In the genomic region with DNA sequence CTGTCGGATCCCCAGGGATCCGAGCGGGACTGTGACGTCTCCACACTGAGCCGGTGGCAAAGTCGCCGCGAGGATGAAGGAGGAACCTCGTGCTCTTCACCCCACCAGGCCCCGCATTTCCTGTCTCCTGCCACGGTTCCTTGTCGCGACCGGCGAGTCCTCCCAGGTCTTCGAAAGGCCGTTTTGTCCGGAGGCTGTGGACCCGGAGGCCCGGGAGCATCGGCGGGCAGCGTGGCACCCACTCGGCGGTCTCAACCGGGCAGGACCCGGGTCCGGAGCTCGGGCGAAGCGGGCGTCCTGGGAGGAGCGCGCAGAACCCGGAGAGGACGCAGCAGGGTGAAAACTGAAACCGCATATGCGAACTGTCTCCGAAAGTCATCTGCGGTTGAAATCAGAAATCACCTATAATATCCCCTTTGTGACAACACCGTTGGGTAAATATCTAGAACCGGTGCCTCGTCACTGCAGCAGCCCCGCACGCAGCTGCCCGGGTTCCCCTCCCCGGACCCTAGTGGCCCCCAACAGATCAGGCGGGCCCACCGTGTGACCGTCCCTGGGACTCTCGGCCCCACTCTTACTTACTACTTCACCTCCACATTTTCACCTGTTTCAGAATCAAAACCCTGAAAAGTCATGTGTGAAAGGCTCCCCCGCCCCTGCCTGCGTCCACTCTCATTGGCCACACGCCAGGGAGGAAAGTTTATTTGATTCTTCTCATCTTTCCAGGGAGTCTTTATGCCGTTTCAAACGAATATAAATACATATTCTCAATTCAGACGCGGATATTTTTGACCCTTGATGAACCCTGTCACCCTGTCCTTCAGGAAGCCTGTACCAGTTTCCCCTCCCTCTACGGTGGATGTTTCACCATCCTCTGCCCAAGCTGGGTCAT, we compare ENCODE assay signal across 8 cellular contexts. TPM values are rescaled to one million over a fixed set of nuclear protein-coding genes. Genes with fewer than 3 reads are reported as not detected.
DNase-seq lines count a peak whose midpoint lies in the region; ATAC-seq and TF ChIP-seq lines count a peak whose summit lies in the region.

No MANE protein-coding gene starts in this region.

- H3K4me3 Mint-ChIP-seq in CD8-positive, alpha-beta T cell: peak overlapping the region; percentile 77
- H3K4me3 Mint-ChIP-seq in activated CD4-positive, alpha-beta T cell treated with anti-CD3 and anti-CD28 coated beads, Interleukin-2, amount 10 ng/mL, durations not matched to agents 7 days and 5 days: peak overlapping the region; percentile 65

- no peaks in the 10 kb centered on the region for H3K36me3 ChIP-seq in CD8-positive, alpha-beta T cell (ENCODE audit: insufficient read depth, low read length)

- H3K4me3 ChIP-seq in CD8-positive, alpha-beta T cell (ENCODE audit: low read depth, low read length): peak overlapping the region; percentile 51
- peak overlapping the region; percentile 37 for H3K4me3 ChIP-seq in fibroblast of mammary gland (ENCODE audit: control insufficient read depth, low read depth, low read length)

- peaks cover 32% of the 10 kb centered on the region for H3K4me1 Mint-ChIP-seq in CD8-positive, alpha-beta T cell (ENCODE audit: low read depth)
- H3K4me1 Mint-ChIP-seq in activated CD4-positive, alpha-beta T cell treated with anti-CD3 and anti-CD28 coated beads, Interleukin-2, amount 10 ng/mL, durations not matched to agents 7 days and 5 days: peaks cover 55% of the 10 kb centered on the region

- peak overlapping the region; percentile 93 for H3K27ac Mint-ChIP-seq in CD8-positive, alpha-beta T cell
- H3K27ac Mint-ChIP-seq in activated CD4-positive, alpha-beta T cell treated with anti-CD3 and anti-CD28 coated beads, Interleukin-2, amount 10 ng/mL, durations not matched to agents 7 days and 5 days: peak overlapping the region; percentile 80

- ATAC-seq in CD8-positive, alpha-beta T cell: peak; percentile 15
- ATAC-seq in GM19438 (IDR thresholded peaks at IDR 0.05; ENCODE audit: low read depth, unreplicated experiment): peak; percentile 78
- ATAC-seq in HG03469 (IDR thresholded peaks at IDR 0.05; ENCODE audit: unreplicated experiment): peak; percentile 60

- CTCF ChIA-PET in CD8-positive, alpha-beta T cell (lab: Charles Lee): interaction anchor here (1.0 kb wide), 1 partner anchor 78 kb away, joined by 3 read pairs; no protein-coding TSS in a partner anchor
- CTCF ChIA-PET in activated CD4-positive, alpha-beta T cell treated with anti-CD3 and anti-CD28 coated beads, Interleukin-2, amount 10 ng/mL, durations not matched to agents 7 days and 5 days (lab: Charles Lee): no interaction called here

- peak in 3 of 7 experiments; percentile 46 to 63 (median 54) for DNase-seq in CD8-positive, alpha-beta T cell
- peak; percentile 45 for DNase-seq in activated CD4-positive, alpha-beta T cell treated with anti-CD3 and anti-CD28 coated beads, Interleukin-2, amount 10 ng/mL, durations not matched to agents 7 days and 5 days
- no peak for DNase-seq in fibroblast of mammary gland (ENCODE audit: low read depth)
- peak; percentile 74 for DNase-seq in retina
- DNase-seq in HuH-7 (ENCODE audit: low spot score): no peak
- DNase-seq in A172 (ENCODE audit: low spot score): no peak

- no peak overlapping the region for H3K27ac ChIP-seq in CD8-positive, alpha-beta T cell (ENCODE audit: low read depth, low read length)

- H3K4me1 ChIP-seq in CD8-positive, alpha-beta T cell (ENCODE audit: insufficient read depth, low read length): peaks cover 21% of the 10 kb centered on the region

- peaks cover 54% of the 10 kb centered on the region for H3K27me3 ChIP-seq in CD8-positive, alpha-beta T cell (ENCODE audit: insufficient read depth, low read length)

- POLR2A ChIA-PET in CD8-positive, alpha-beta T cell (lab: Charles Lee): interaction anchor here (0.6 kb wide), 1 partner anchor 73 kb away, joined by 4 read pairs; no protein-coding TSS in a partner anchor
- POLR2A ChIA-PET in activated CD4-positive, alpha-beta T cell treated with anti-CD3 and anti-CD28 coated beads, Interleukin-2, amount 10 ng/mL, durations not matched to agents 7 days and 5 days (lab: Charles Lee): no interaction called here

- intact Hi-C loops in CD8-positive, alpha-beta T cell (cut with DNase I, micrococcal nuclease): loop anchor here (1.0 to 10.0 kb wide), 3 partner anchors 22 to 876 kb away; no protein-coding TSS in a partner anchor

- peaks cover 3% of the 10 kb centered on the region for H3K36me3 Mint-ChIP-seq in CD8-positive, alpha-beta T cell
- no peaks in the 10 kb centered on the region for H3K36me3 Mint-ChIP-seq in activated CD4-positive, alpha-beta T cell treated with anti-CD3 and anti-CD28 coated beads, Interleukin-2, amount 10 ng/mL, durations not matched to agents 7 days and 5 days (ENCODE audit: low read depth)

- H3K9me3 ChIP-seq in CD8-positive, alpha-beta T cell (ENCODE audit: low read length): no peaks in the 10 kb centered on the region

- no peaks in the 10 kb centered on the region for H3K9me3 Mint-ChIP-seq in CD8-positive, alpha-beta T cell
- H3K9me3 Mint-ChIP-seq in activated CD4-positive, alpha-beta T cell treated with anti-CD3 and anti-CD28 coated beads, Interleukin-2, amount 10 ng/mL, durations not matched to agents 7 days and 5 days: no peaks in the 10 kb centered on the region

- TF ChIP-seq CTCF in CD8-positive, alpha-beta T cell (IDR thresholded peaks at IDR 0.05): no peak
- TF ChIP-seq CTCF in fibroblast of mammary gland (conservative IDR thresholded peaks at IDR 0.05; ENCODE audit: control insufficient read depth, insufficient read depth, low read depth, low read length): no peak

- H3K27me3 Mint-ChIP-seq in CD8-positive, alpha-beta T cell (ENCODE audit: low read depth): peaks cover 61% of the 10 kb centered on the region
- H3K27me3 Mint-ChIP-seq in activated CD4-positive, alpha-beta T cell treated with anti-CD3 and anti-CD28 coated beads, Interleukin-2, amount 10 ng/mL, durations not matched to agents 7 days and 5 days: peaks cover 93% of the 10 kb centered on the region

RNA-seq across cellular contexts. Expression of a gene that starts 3.0 kb away (rescaled TPM):
- total RNA-seq in CD8-positive, alpha-beta T cell: 1 to 10 TPM; 7.2 to 9.7 TPM
- under 1 TPM; 0.40 to 0.50 TPM for total RNA-seq in activated CD4-positive, alpha-beta T cell treated with anti-CD3 and anti-CD28 coated beads, Interleukin-2, amount 10 ng/mL, durations not matched to agents 7 days and 5 days
- total RNA-seq in A172 (2014; rRNA removed; shearing (Covaris generic)): 13.2 and 17.3 TPM in 2 replicates

RNA-seq across cellular contexts. Expression of a gene that starts 15.9 kb away (rescaled TPM):
- not detected for total RNA-seq in CD8-positive, alpha-beta T cell
- total RNA-seq in activated CD4-positive, alpha-beta T cell treated with anti-CD3 and anti-CD28 coated beads, Interleukin-2, amount 10 ng/mL, durations not matched to agents 7 days and 5 days: not detected
- 1.1 and 2.0 TPM in 2 replicates for total RNA-seq in A172 (2014; rRNA removed; shearing (Covaris generic))

RNA-seq across cellular contexts. Expression of a gene that starts 24.9 kb away (rescaled TPM):
- total RNA-seq in CD8-positive, alpha-beta T cell: under 1 TPM; 0.28 to 0.41 TPM
- under 1 TPM; 0.55 to 0.67 TPM for total RNA-seq in activated CD4-positive, alpha-beta T cell treated with anti-CD3 and anti-CD28 coated beads, Interleukin-2, amount 10 ng/mL, durations not matched to agents 7 days and 5 days
- total RNA-seq in A172 (2014; rRNA removed; shearing (Covaris generic)): 0.07 and 0.38 TPM in 2 replicates

RNA-seq across cellular contexts. Expression of a gene that starts 40.9 kb away (rescaled TPM):
- not detected for total RNA-seq in CD8-positive, alpha-beta T cell
- not detected for total RNA-seq in activated CD4-positive, alpha-beta T cell treated with anti-CD3 and anti-CD28 coated beads, Interleukin-2, amount 10 ng/mL, durations not matched to agents 7 days and 5 days
- total RNA-seq in A172 (2014; rRNA removed; shearing (Covaris generic)): 0.22 and 1.0 TPM in 2 replicates

Comparison
In these comparisons a context has a peak if more than half of its experiments do, and no peak if none do; other contexts are left out.
1. ATAC-seq: peak in every context shown above with its lines; median percentile 78 in GM19438; 60 in HG03469; 15 in CD8-positive, alpha-beta T cell.
2. DNase-seq: peak in activated CD4-positive, alpha-beta T cell treated with anti-CD3 and anti-CD28 coated beads, Interleukin-2, amount 10 ng/mL, durations not matched to agents 7 days and 5 days (single experiment) and retina (single experiment); none in fibroblast of mammary gland (single experiment), HuH-7 (single experiment) and A172 (single experiment).